8 cellular contexts compared by ENCODE assay signal in genomic region chr10:80468002-80468401, GRCh38. TPM values are rescaled to one million over a fixed set of nuclear protein-coding genes. Genes with fewer than 3 reads are reported as not detected.
DNase-seq lines count a peak whose midpoint lies in the region; ATAC-seq and TF ChIP-seq lines count a peak whose summit lies in the region.

No MANE protein-coding gene starts in this region.

- no peak overlapping the region for H2AFZ ChIP-seq in SK-N-SH (ENCODE audit: low read depth)

- peaks cover 99% of the 10 kb centered on the region for H3K79me2 ChIP-seq in SK-N-SH (ENCODE audit: insufficient read depth)

- H3K9me3 ChIP-seq in SK-N-SH (no peaks in the 10 kb centered on the region), WERI-Rb-1 (ENCODE audit: severe bottlenecking) (no peaks in the 10 kb centered on the region)

- peaks cover 2 to 12% of the 10 kb centered on the region in 2 experiments for H3K36me3 ChIP-seq in SK-N-SH (replicated peaks in 1 of 2; ENCODE audit: control insufficient read depth in 1 of 2, insufficient read depth in 2 of 2, low read length in 1 of 2)
- H3K36me3 ChIP-seq in WERI-Rb-1, result peaks cover 27% of the 10 kb centered on the region

- POLR2A ChIA-PET in SK-N-SH (lab: Yijun Ruan, JAX), result no interaction called here

- H3F3A ChIP-seq in SK-N-SH (replicated peaks; ENCODE audit: insufficient read depth), result peaks cover 8% of the 10 kb centered on the region

- H3K27me3 Mint-ChIP-seq in central memory CD8-positive, alpha-beta T cell, result no peaks in the 10 kb centered on the region
- no peaks in the 10 kb centered on the region for H3K27me3 Mint-ChIP-seq in memory B cell

- H3K4me1 ChIP-seq in SK-N-SH (ENCODE audit: control insufficient read depth in 1 of 2, insufficient read depth in 2 of 2, low read depth in 1 of 2, low read length in 1 of 2), result peaks cover 40 to 54% of the 10 kb centered on the region in 2 experiments

- H3K4me3 ChIP-seq in SK-N-SH (ENCODE audit: low read depth in 2 of 2, low read length in 1 of 2) (no peak overlapping the region), WERI-Rb-1 (ENCODE audit: low read depth, low read length) (no peak overlapping the region)

- H3K4me3 Mint-ChIP-seq in central memory CD8-positive, alpha-beta T cell, result peak overlapping the region; percentile 73
- H3K4me3 Mint-ChIP-seq in memory B cell, result peak overlapping the region; percentile 21

- no peak for TF ChIP-seq RAD21 in SK-N-SH (IDR thresholded peaks at IDR 0.05; ENCODE audit: low read length)

- no peaks in the 10 kb centered on the region for H3K9me2 ChIP-seq in SK-N-SH

- peaks cover 93% of the 10 kb centered on the region for H3K4me1 Mint-ChIP-seq in central memory CD8-positive, alpha-beta T cell
- peaks cover 60% of the 10 kb centered on the region for H3K4me1 Mint-ChIP-seq in memory B cell

- TF ChIP-seq EP300 in SK-N-SH (IDR thresholded peaks at IDR 0.05; ENCODE audit: borderline replicate concordance in 1 of 2, low read depth in 1 of 2, low read length in 1 of 2), result no peak

- peak overlapping the region; percentile 92 for H3K27ac Mint-ChIP-seq in central memory CD8-positive, alpha-beta T cell (ENCODE audit: low read depth)
- H3K27ac Mint-ChIP-seq in memory B cell, result peak overlapping the region; percentile 43

- CTCF ChIA-PET in SK-N-SH (lab: Yijun Ruan, JAX), result interaction anchor here (0.7 to 35.3 kb wide), 4 partner anchors 19 to 1067 kb away, joined by 3 to 602 read pairs (median 14); no protein-coding TSS in a partner anchor

- DNase-seq in SK-N-SH, result peak; percentile 63
- DNase-seq in central memory CD8-positive, alpha-beta T cell (ENCODE audit: low spot score in 2 of 2), result peak in 1 of 2 donors; percentile 49
- no peak for DNase-seq in memory B cell (ENCODE audit: low spot score in 2 of 2)
- peak; percentile 84 for DNase-seq in stimulated activated naive CD8-positive, alpha-beta T cell treated with anti-CD3 and anti-CD28 coated beads, Interleukin-15, Interleukin-2, amounts not matched to agents 100 U/mL and 50 U/mL, for 24 hours
- no peak for DNase-seq in OCI-M2 (lab: John Stamatoyannopoulos, UW; ENCODE audit: unreplicated experiment)
- no peak for DNase-seq in WERI-Rb-1

- H3K9me3 Mint-ChIP-seq in central memory CD8-positive, alpha-beta T cell, result no peaks in the 10 kb centered on the region
- no peaks in the 10 kb centered on the region for H3K9me3 Mint-ChIP-seq in memory B cell

- H3K4me2 ChIP-seq in SK-N-SH, result no peak overlapping the region

- TF ChIP-seq CTCF in SK-N-SH (IDR thresholded peaks at IDR 0.05) (no peak), WERI-Rb-1 (IDR thresholded peaks at IDR 0.05; ENCODE audit: low read depth, low read length) (no peak)

- no peak overlapping the region for H3K9ac ChIP-seq in SK-N-SH

- no peaks in the 10 kb centered on the region for H3K27me3 ChIP-seq in SK-N-SH (ENCODE audit: insufficient read depth)
- no peaks in the 10 kb centered on the region for H3K27me3 ChIP-seq in WERI-Rb-1 (ENCODE audit: insufficient read depth, low read depth, severe bottlenecking)

- ATAC-seq in SK-N-SH treated with all-trans-retinoic acid at 6 μM for 48 hours (no peak), memory B cell (ENCODE audit: low read depth) (peak; percentile 16), GM18520 (IDR thresholded peaks at IDR 0.05; ENCODE audit: unreplicated experiment) (no peak)
- peak; percentile 50 for ATAC-seq in central memory CD8-positive, alpha-beta T cell (replicated peaks; ENCODE audit: extremely low read depth, poor library complexity, severe bottlenecking)
- peak; percentile 60 for ATAC-seq in stimulated activated naive CD8-positive, alpha-beta T cell treated with anti-CD3 and anti-CD28 coated beads, Interleukin-15, Interleukin-2, amounts not matched to agents 100 U/mL and 50 U/mL, for 24 hours

- WGBS in SK-N-SH (ENCODE audit: low lambda C conversion rate), result 81% methylated on average over 6 of the region's 6 CpGs

- H3K36me3 Mint-ChIP-seq in central memory CD8-positive, alpha-beta T cell (ENCODE audit: insufficient read depth), result peaks cover 24% of the 10 kb centered on the region
- peaks cover 9% of the 10 kb centered on the region for H3K36me3 Mint-ChIP-seq in memory B cell

- peaks cover 80% of the 10 kb centered on the region for H4K20me1 ChIP-seq in SK-N-SH (ENCODE audit: insufficient read depth)

- H3K27ac ChIP-seq in SK-N-SH (ENCODE audit: low read depth in 2 of 2, low read length in 1 of 2) (no peak overlapping the region; a peak in 1 of 4 replicates), WERI-Rb-1 (no peak overlapping the region)

TF ChIP-seq in SK-N-SH, 30 proteins besides CTCF, POLR2A, EP300 and RAD21:
- no peak for TF ChIP-seq CHD2 (IDR thresholded peaks at IDR 0.05; ENCODE audit: low read length, partially characterized antibody)
- TF ChIP-seq RXRA (IDR thresholded peaks at IDR 0.05; ENCODE audit: borderline replicate concordance, low read depth), result no peak
- TF ChIP-seq FOXM1 (IDR thresholded peaks at IDR 0.05; ENCODE audit: low read depth), result no peak
- no peak for TF ChIP-seq NRF1 (IDR thresholded peaks at IDR 0.05; ENCODE audit: low read depth, low read length)
- no peak for TF ChIP-seq RCOR1 (IDR thresholded peaks at IDR 0.05; ENCODE audit: low read length)
- no peak for TF ChIP-seq YY1 (IDR thresholded peaks at IDR 0.05; ENCODE audit: low read depth)
- no peak for TF ChIP-seq ELF1 (IDR thresholded peaks at IDR 0.05)
- no peak for TF ChIP-seq NFIC (IDR thresholded peaks at IDR 0.05; ENCODE audit: borderline replicate concordance)
- no peak for TF ChIP-seq SIN3A (IDR thresholded peaks at IDR 0.05; ENCODE audit: borderline replicate concordance, low read depth, low read length)
- no peak for TF ChIP-seq TAF1 (IDR thresholded peaks at IDR 0.05; ENCODE audit: borderline replicate concordance, low read depth, low read length)
- no peak for TF ChIP-seq GABPA (IDR thresholded peaks at IDR 0.05; ENCODE audit: low read depth)
- no peak for TF ChIP-seq GATA2 (CRISPR knock-in tag; IDR thresholded peaks at IDR 0.05)
TF ChIP-seq in SK-N-SH: peak in this region for 0.

TF ChIP-seq in SK-N-SH treated with all-trans-retinoic acid at 6 μM for 48 hours, 23 proteins besides CTCF, POLR2A, EP300 and RAD21 (continues in another document):
- no peak for TF ChIP-seq CREB5 (CRISPR knock-in tag; IDR thresholded peaks at IDR 0.05; ENCODE audit: low read depth)
- TF ChIP-seq, protein P1, sequence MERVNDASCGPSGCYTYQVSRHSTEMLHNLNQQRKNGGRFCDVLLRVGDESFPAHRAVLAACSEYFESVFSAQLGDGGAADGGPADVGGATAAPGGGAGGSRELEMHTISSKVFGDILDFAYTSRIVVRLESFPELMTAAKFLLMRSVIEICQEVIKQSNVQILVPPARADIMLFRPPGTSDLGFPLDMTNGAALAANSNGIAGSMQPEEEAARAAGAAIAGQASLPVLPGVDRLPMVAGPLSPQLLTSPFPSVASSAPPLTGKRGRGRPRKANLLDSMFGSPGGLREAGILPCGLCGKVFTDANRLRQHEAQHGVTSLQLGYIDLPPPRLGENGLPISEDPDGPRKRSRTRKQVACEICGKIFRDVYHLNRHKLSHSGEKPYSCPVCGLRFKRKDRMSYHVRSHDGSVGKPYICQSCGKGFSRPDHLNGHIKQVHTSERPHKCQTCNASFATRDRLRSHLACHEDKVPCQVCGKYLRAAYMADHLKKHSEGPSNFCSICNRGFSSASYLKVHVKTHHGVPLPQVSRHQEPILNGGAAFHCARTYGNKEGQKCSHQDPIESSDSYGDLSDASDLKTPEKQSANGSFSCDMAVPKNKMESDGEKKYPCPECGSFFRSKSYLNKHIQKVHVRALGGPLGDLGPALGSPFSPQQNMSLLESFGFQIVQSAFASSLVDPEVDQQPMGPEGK (CRISPR knock-in tag; IDR thresholded peaks at IDR 0.05; ENCODE audit: borderline replicate concordance), result no peak
- TF ChIP-seq SNAI2 (CRISPR knock-in tag; IDR thresholded peaks at IDR 0.05), result no peak
- no peak for TF ChIP-seq CSDC2 (CRISPR knock-in tag; IDR thresholded peaks at IDR 0.05)
- no peak for TF ChIP-seq ZNF8 (CRISPR knock-in tag; IDR thresholded peaks at IDR 0.05)
- TF ChIP-seq GLIS3 (CRISPR knock-in tag; IDR thresholded peaks at IDR 0.05), result no peak
- TF ChIP-seq ISL1 (CRISPR knock-in tag; IDR thresholded peaks at IDR 0.05), result no peak
- TF ChIP-seq OSR1 (CRISPR knock-in tag; IDR thresholded peaks at IDR 0.05), result no peak
- TF ChIP-seq TCF4 (CRISPR knock-in tag; IDR thresholded peaks at IDR 0.05; ENCODE audit: borderline replicate concordance), result no peak
- TF ChIP-seq ZFP30 (CRISPR knock-in tag; IDR thresholded peaks at IDR 0.05), result no peak
- no peak for TF ChIP-seq POU6F1 (CRISPR knock-in tag; IDR thresholded peaks at IDR 0.05; ENCODE audit: borderline replicate concordance, low read depth)
- TF ChIP-seq PPARA (CRISPR knock-in tag; IDR thresholded peaks at IDR 0.05; ENCODE audit: borderline replicate concordance), result no peak

RNA-seq across cellular contexts. Expression of gene TSPAN14, which starts 13.9 kb away (rescaled TPM):
- 44.0 and 78.1 TPM in 2 replicates for polyA plus RNA-seq in SK-N-SH (2012; rRNA removed)
- polyA plus RNA-seq in SK-N-SH (2012; cell fraction: cytosol; rRNA removed), result 42.5 and 64.1 TPM in 2 replicates
- polyA plus RNA-seq in SK-N-SH (2012; cell fraction: nucleus; rRNA removed), result 57.0 and 58.9 TPM in 2 replicates

RNA-seq across cellular contexts. Expression of gene PRXL2A, which starts 59.7 kb away (rescaled TPM):
- 14.0 and 15.6 TPM in 2 replicates for polyA plus RNA-seq in SK-N-SH (2012; rRNA removed)
- polyA plus RNA-seq in SK-N-SH (2012; cell fraction: cytosol; rRNA removed), result 23.3 and 26.8 TPM in 2 replicates
- polyA plus RNA-seq in SK-N-SH (2012; cell fraction: nucleus; rRNA removed), result 4.5 and 4.6 TPM in 2 replicates

Comparison
In these comparisons a context has a peak if more than half of its experiments do, and no peak if none do; other contexts are left out.
1. DNase-seq: peak in SK-N-SH (single experiment) and stimulated activated naive CD8-positive, alpha-beta T cell treated with anti-CD3 and anti-CD28 coated beads, Interleukin-15, Interleukin-2, amounts not matched to agents 100 U/mL and 50 U/mL, for 24 hours (single experiment); none in memory B cell (0 of 2), OCI-M2 (single experiment) and WERI-Rb-1 (single experiment).
2. ATAC-seq: peak in central memory CD8-positive, alpha-beta T cell (single experiment), memory B cell (single experiment) and stimulated activated naive CD8-positive, alpha-beta T cell treated with anti-CD3 and anti-CD28 coated beads, Interleukin-15, Interleukin-2, amounts not matched to agents 100 U/mL and 50 U/mL, for 24 hours (single experiment); none in SK-N-SH treated with all-trans-retinoic acid at 6 μM for 48 hours (single experiment) and GM18520 (single experiment).